In the genomic region with DNA sequence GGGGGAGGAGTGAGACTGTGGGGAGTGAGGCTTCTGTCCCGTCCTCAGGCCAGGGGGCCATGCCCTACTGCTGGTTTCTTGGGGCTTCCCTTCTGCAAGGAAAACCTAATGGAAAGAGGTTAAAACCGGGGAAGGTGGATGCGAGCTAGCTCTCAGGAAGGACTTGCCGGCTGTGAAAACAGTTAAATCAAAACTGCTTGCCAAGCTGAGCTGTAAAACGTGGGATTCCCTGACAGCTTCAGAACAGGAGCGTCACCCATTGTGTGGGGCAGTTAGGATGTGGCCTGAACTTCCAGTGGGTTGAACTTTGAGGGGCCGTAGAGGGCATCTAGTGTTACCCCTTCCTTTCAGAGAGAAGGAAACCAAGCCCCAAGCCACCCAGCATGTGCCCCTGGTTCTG, we compare ENCODE assay signal across 12 cellular contexts. TPM values are rescaled to one million over a fixed set of nuclear protein-coding genes. Genes with fewer than 3 reads are reported as not detected.
DNase-seq lines count a peak whose midpoint lies in the region; ATAC-seq and TF ChIP-seq lines count a peak whose summit lies in the region.
"Had no signal": no experiment of that assay in that cellular context is flagged by ENCODE, and none has a peak within 500 bp of the region (broad histone marks: within the 10 kb centered on the region; RNA-seq: fewer than 3 reads in every experiment).

No MANE protein-coding gene starts in this region.

- 62% methylated on average over 7 of the region's 7 CpGs for WGBS in heart right ventricle, 2 donors

- peak overlapping the region in 9 of 10 donors; percentile 55 to 93 (median 78) for H3K27ac ChIP-seq in heart right ventricle
- H3K27ac ChIP-seq in uterus = peak overlapping the region; percentile 70 to 78

- H3K4me1 Mint-ChIP-seq in endothelial cell (ENCODE audit: unreplicated experiment) = peaks cover 81% of the 10 kb centered on the region
- peaks cover 20 to 27% of the 10 kb centered on the region in 2 donors for H3K4me1 Mint-ChIP-seq in natural killer cell

- no peak for TF ChIP-seq POLR2A in uterus (IDR thresholded peaks at IDR 0.05)

- peaks cover 4% of the 10 kb centered on the region for H3K36me3 Mint-ChIP-seq in endothelial cell (ENCODE audit: low read depth, unreplicated experiment)
- no peaks in the 10 kb centered on the region for H3K36me3 Mint-ChIP-seq in natural killer cell
- H3K36me3 Mint-ChIP-seq: naive B cell had no signal

- H3K4me3 Mint-ChIP-seq in endothelial cell (ENCODE audit: unreplicated experiment) = peak overlapping the region; percentile 31
- no peak overlapping the region for H3K4me3 Mint-ChIP-seq in natural killer cell
- H3K4me3 Mint-ChIP-seq: naive B cell had no signal

- DNase-seq in heart right ventricle = no peak
- no peak for DNase-seq in left cardiac atrium
- DNase-seq in endothelial cell (ENCODE audit: low spot score) = no peak
- DNase-seq in natural killer cell = no peak
- no peak for DNase-seq in uterus
- DNase-seq in CD1c-positive myeloid dendritic cell (ENCODE audit: extremely low spot score) = no peak
- DNase-seq in BE2C = no peak
- DNase-seq: activated CD4-positive, alpha-beta T cell treated with anti-CD3 and anti-CD28 coated beads for 4 hours; naive B cell; SW 1271 had no signal

- H3K36me3 ChIP-seq in heart right ventricle (no peaks in the 10 kb centered on the region), uterus (no peaks in the 10 kb centered on the region), BE2C (no peaks in the 10 kb centered on the region)

- H3K9me3 ChIP-seq in heart right ventricle (no peaks in the 10 kb centered on the region), uterus (no peaks in the 10 kb centered on the region), BE2C (no peaks in the 10 kb centered on the region)

- H3K9me3 Mint-ChIP-seq in endothelial cell (ENCODE audit: unreplicated experiment) = no peaks in the 10 kb centered on the region
- no peaks in the 10 kb centered on the region for H3K9me3 Mint-ChIP-seq in natural killer cell
- H3K9me3 Mint-ChIP-seq: naive B cell had no signal

- no peaks in the 10 kb centered on the region for H3K27me3 ChIP-seq in heart right ventricle
- H3K27me3 ChIP-seq in uterus = no peaks in the 10 kb centered on the region
- no peaks in the 10 kb centered on the region for H3K27me3 ChIP-seq in BE2C

- TF ChIP-seq CTCF in heart right ventricle (IDR thresholded peaks at IDR 0.05) (no peak), endothelial cell (IDR thresholded peaks at IDR 0.05; ENCODE audit: unreplicated experiment) (no peak), natural killer cell (IDR thresholded peaks at IDR 0.05) (no peak), uterus (IDR thresholded peaks at IDR 0.05) (no peak), BE2C (IDR thresholded peaks at IDR 0.05; ENCODE audit: low read depth, low read length) (no peak)

- intact Hi-C loops in heart right ventricle (cut with DNase I) (no loop called here), left cardiac atrium (cut with DNase I) (no loop called here), natural killer cell (cut with micrococcal nuclease) (no loop called here), uterus (cut with DNase I; ENCODE audit: low total_unique reads) (no loop called here)

- H3K4me1 ChIP-seq in heart right ventricle (peaks cover 8 to 100% (median 73%) of the 10 kb centered on the region in 9 donors), uterus (peaks cover 5 to 18% of the 10 kb centered on the region in 2 donors), BE2C (peaks cover 6% of the 10 kb centered on the region; the same call in 1 of the 2 replicates)

- peak in 1 of 8 donors; percentile 23 for ATAC-seq in heart right ventricle
- no peak for ATAC-seq in left cardiac atrium
- ATAC-seq in natural killer cell = no peak
- no peak for ATAC-seq in GM21619 (IDR thresholded peaks at IDR 0.05; ENCODE audit: unreplicated experiment)

- H3K27ac Mint-ChIP-seq in endothelial cell (ENCODE audit: unreplicated experiment) (peak overlapping the region; percentile 64), natural killer cell (peak overlapping the region; percentile 59 to 86)

- H3K4me3 ChIP-seq in heart right ventricle = no peak overlapping the region
- no peak overlapping the region for H3K4me3 ChIP-seq in uterus
- H3K4me3 ChIP-seq in BE2C (ENCODE audit: low read depth, low read length) = no peak overlapping the region

- H3K27me3 Mint-ChIP-seq in endothelial cell (ENCODE audit: unreplicated experiment) (peaks cover 10% of the 10 kb centered on the region), natural killer cell (ENCODE audit: low read depth in 2 of 2) (no peaks in the 10 kb centered on the region)
- H3K27me3 Mint-ChIP-seq: naive B cell had no signal

RNA-seq across cellular contexts. Expression of a gene that starts 13.1 kb away (rescaled TPM):
- total RNA-seq in heart right ventricle = 10 to 100 TPM in 5 of 10 donors, 1 to 10 TPM in 5; 5.0 to 16.5 (median 9.4) TPM
- polyA plus RNA-seq in heart right ventricle = 10 to 100 TPM; 15.4 to 18.2 TPM
- total RNA-seq in left cardiac atrium = 10 to 100 TPM; 11.0 to 17.3 TPM
- 195 TPM for total RNA-seq in endothelial cell (ENCODE audit: unreplicated experiment)
- 1 to 10 TPM; 1.3 to 3.9 (median 2.1) TPM for total RNA-seq in natural killer cell
- 10 to 100 TPM; 17.2 to 58.1 (median 24.4) TPM for total RNA-seq in uterus
- 69.9 TPM for polyA plus RNA-seq in BE2C (2012; ENCODE audit: insufficient read depth, insufficient read length, low read depth)

RNA-seq across cellular contexts. Expression of a gene that starts 47.7 kb away (rescaled TPM):
- total RNA-seq in heart right ventricle = under 1 TPM in 8 of 10 donors, not detected in 2; 0.15 to 0.93 (median 0.25) TPM
- polyA plus RNA-seq in heart right ventricle = under 1 TPM in 1 of 2 donors, not detected in 1; 0.13 TPM
- total RNA-seq in left cardiac atrium = under 1 TPM; 0.24 to 0.31 TPM
- not detected for total RNA-seq in endothelial cell (ENCODE audit: unreplicated experiment)
- not detected for total RNA-seq in natural killer cell
- 10 to 100 TPM in 2 of 4 donors, 1 to 10 TPM in 1, under 1 TPM in 1; 0.28 to 35.0 (median 13.8) TPM for total RNA-seq in uterus
- polyA plus RNA-seq in BE2C (2012; ENCODE audit: insufficient read depth, insufficient read length, low read depth) = 0.56 TPM
- total RNA-seq: Daoy had no signal
